In genomic region chr3:111882799-111883198, GRCh38 we compare ENCODE assay signal across 14 cellular contexts. TPM values are rescaled to one million over a fixed set of nuclear protein-coding genes. Genes with fewer than 3 reads are reported as not detected.
DNase-seq lines count a peak whose midpoint lies in the region; ATAC-seq and TF ChIP-seq lines count a peak whose summit lies in the region.
"Had no signal": no experiment of that assay in that cellular context is flagged by ENCODE, and none has a peak within 500 bp of the region (broad histone marks: within the 10 kb centered on the region; RNA-seq: fewer than 3 reads in every experiment).

No MANE protein-coding gene starts in this region.

- intact Hi-C loops in esophagus muscularis mucosa (cut with DNase I), result no loop called here

- no peak overlapping the region for H3K27ac Mint-ChIP-seq in stimulated activated effector memory CD8-positive, alpha-beta T cell treated with anti-CD3 and anti-CD28 coated beads, Interleukin-12 subunit alpha, Interleukin-12 subunit beta, amount 100 ng/mL, for 72 hours
- H3K27ac Mint-ChIP-seq: activated naive CD4-positive, alpha-beta T cell treated with anti-CD3 and anti-CD28 coated beads for 36 hours; nephron progenitor cell had no signal

- peak; percentile 75 for ATAC-seq in GM19324 (IDR thresholded peaks at IDR 0.05; ENCODE audit: low FRiP score, unreplicated experiment)
- ATAC-seq in HG02571 (IDR thresholded peaks at IDR 0.05; ENCODE audit: unreplicated experiment), result peak; percentile 75
- peak; percentile 92 for ATAC-seq in HG03439 (IDR thresholded peaks at IDR 0.05; ENCODE audit: unreplicated experiment)
- peak; percentile 99 for ATAC-seq in stimulated activated effector memory CD8-positive, alpha-beta T cell treated with anti-CD3 and anti-CD28 coated beads, Interleukin-12 subunit alpha, Interleukin-12 subunit beta, amount 100 ng/mL, for 72 hours
- ATAC-seq: activated CD4-positive, CD25-positive, alpha-beta regulatory T cell treated with anti-CD3 and anti-CD28 coated beads, Interleukin-2, amount 50 U/mL, for 24 hours had no signal

- peaks cover 12% of the 10 kb centered on the region for H3K4me1 Mint-ChIP-seq in stimulated activated effector memory CD8-positive, alpha-beta T cell treated with anti-CD3 and anti-CD28 coated beads, Interleukin-12 subunit alpha, Interleukin-12 subunit beta, amount 100 ng/mL, for 72 hours

- no peaks in the 10 kb centered on the region for H3K36me3 Mint-ChIP-seq in stimulated activated effector memory CD8-positive, alpha-beta T cell treated with anti-CD3 and anti-CD28 coated beads, Interleukin-12 subunit alpha, Interleukin-12 subunit beta, amount 100 ng/mL, for 72 hours

- TF ChIP-seq CTCF in esophagus muscularis mucosa (IDR thresholded peaks at IDR 0.05), result no peak
- TF ChIP-seq CTCF in hepatocyte (IDR thresholded peaks at IDR 0.05; ENCODE audit: poor library complexity), result no peak
- TF ChIP-seq CTCF in GM10266 (IDR thresholded peaks at IDR 0.05; ENCODE audit: control insufficient read depth, insufficient read depth, low read depth, missing control alignments), result no peak

- no peak overlapping the region for H3K4me3 Mint-ChIP-seq in stimulated activated effector memory CD8-positive, alpha-beta T cell treated with anti-CD3 and anti-CD28 coated beads, Interleukin-12 subunit alpha, Interleukin-12 subunit beta, amount 100 ng/mL, for 72 hours
- H3K4me3 Mint-ChIP-seq: activated naive CD4-positive, alpha-beta T cell treated with anti-CD3 and anti-CD28 coated beads for 36 hours; nephron progenitor cell had no signal

- H3K36me3 ChIP-seq in esophagus muscularis mucosa (peaks cover 0 to 25% (median 16%) of the 10 kb centered on the region in 4 donors), hepatocyte (replicated peaks; ENCODE audit: insufficient read depth, low read depth) (no peaks in the 10 kb centered on the region)
- H3K36me3 ChIP-seq: transverse colon had no signal

- H3K79me2 ChIP-seq in hepatocyte, result peaks cover 93% of the 10 kb centered on the region

- no peak overlapping the region for H3K27ac ChIP-seq in esophagus muscularis mucosa (replicated peaks in 1 of 4)
- no peak overlapping the region for H3K27ac ChIP-seq in hepatocyte

- TF ChIP-seq EP300 in esophagus muscularis mucosa (IDR thresholded peaks at IDR 0.05), result no peak

- DNase-seq in stimulated activated effector memory CD8-positive, alpha-beta T cell treated with anti-CD3 and anti-CD28 coated beads, Interleukin-12 subunit alpha, Interleukin-12 subunit beta, amount 100 ng/mL, for 72 hours (ENCODE audit: low spot score in 2 of 2), result no peak
- DNase-seq in esophagus muscularis mucosa (ENCODE audit: extremely low spot score), result no peak
- no peak for DNase-seq in hepatocyte (ENCODE audit: low spot score)
- DNase-seq in GM10266 (ENCODE audit: extremely low spot score), result no peak
- DNase-seq: activated naive CD4-positive, alpha-beta T cell treated with anti-CD3 and anti-CD28 coated beads for 36 hours; effector CD4-positive, alpha-beta T cell; NCI-H1694; nephron progenitor cell; stimulated activated CD4-positive, alpha-beta T cell treated with anti-CD3 and anti-CD28 coated beads, Interleukin-1b, Interleukin-23, amount 100 ng/mL, for 48 hours; transverse colon had no signal

- no peak overlapping the region for H2AFZ ChIP-seq in hepatocyte

- no peaks in the 10 kb centered on the region for H3K9me3 Mint-ChIP-seq in stimulated activated effector memory CD8-positive, alpha-beta T cell treated with anti-CD3 and anti-CD28 coated beads, Interleukin-12 subunit alpha, Interleukin-12 subunit beta, amount 100 ng/mL, for 72 hours

- no peak for TF ChIP-seq POLR2A in esophagus muscularis mucosa (IDR thresholded peaks at IDR 0.05; ENCODE audit: low read depth)

- H4K20me1 ChIP-seq in hepatocyte (ENCODE audit: insufficient read depth, poor library complexity, severe bottlenecking), result peaks cover 5% of the 10 kb centered on the region

- H3K4me1 ChIP-seq in esophagus muscularis mucosa, result peaks cover 18 to 34% (median 21%) of the 10 kb centered on the region in 4 donors
- H3K4me1 ChIP-seq in hepatocyte (ENCODE audit: insufficient read depth), result no peaks in the 10 kb centered on the region

- no peak overlapping the region for H3K4me2 ChIP-seq in hepatocyte

- H3K9me3 ChIP-seq in esophagus muscularis mucosa (peaks cover 0 to 8% (median 2%) of the 10 kb centered on the region in 4 donors), hepatocyte (ENCODE audit: low read depth) (no peaks in the 10 kb centered on the region)

- H3K4me3 ChIP-seq in esophagus muscularis mucosa, result no peak overlapping the region
- no peak overlapping the region for H3K4me3 ChIP-seq in hepatocyte
- H3K4me3 ChIP-seq: transverse colon had no signal

- H3K27me3 ChIP-seq in esophagus muscularis mucosa, result no peaks in the 10 kb centered on the region
- no peaks in the 10 kb centered on the region for H3K27me3 ChIP-seq in hepatocyte
- H3K27me3 ChIP-seq: transverse colon had no signal

- no peaks in the 10 kb centered on the region for H3K9me2 ChIP-seq in hepatocyte (replicated peaks; ENCODE audit: insufficient read depth)

RNA-seq across cellular contexts. Expression of gene PHLDB2, which starts 23.7 kb away (rescaled TPM):
- total RNA-seq in esophagus muscularis mucosa (100 to 1,000 TPM in 2 of 4 donors, 10 to 100 TPM in 2; 63.6 to 154 (median 107) TPM), hepatocyte (52.0 and 52.7 TPM in 2 replicates)
- polyA plus RNA-seq in hepatocyte, result 43.0 and 49.0 TPM in 2 replicates
